Comparison of ENCODE assay signal across 1 cellular context in genomic region chr15:29822685-29823459, GRCh38.
A peak's percentile ranks its signal among the peaks of the same experiment; 100 is the strongest.
TF ChIP-seq lines count a peak whose summit lies in the region.

No MANE protein-coding gene starts in this region.

TF ChIP-seq in HepG2, 621 proteins besides CTCF, POLR2A, EP300 and RAD21 (continued from another document and continues in another):
- TF ChIP-seq ZNF280D (CRISPR knock-in tag; IDR thresholded peaks at IDR 0.05) (0 out of 2 replicates have a peak, but pooled peaks have one; percentile 19), ZNF264 (CRISPR knock-in tag; IDR thresholded peaks at IDR 0.05) (peak; percentile 57; the same call in 1 of the 2 replicates), ZNF747 (CRISPR knock-in tag; IDR thresholded peaks at IDR 0.05; ENCODE audit: borderline replicate concordance) (0 out of 2 replicates have a peak, but pooled peaks have one; percentile 26), ZIK1 (CRISPR knock-in tag; IDR thresholded peaks at IDR 0.05; ENCODE audit: borderline replicate concordance, low read depth) (no peak), BHLHE40 (IDR thresholded peaks at IDR 0.05; ENCODE audit: low read length) (peak; percentile 86), ZNF879 (CRISPR knock-in tag; IDR thresholded peaks at IDR 0.05) (peak; percentile 86; the same call in 1 of the 2 replicates), WIZ (CRISPR knock-in tag; IDR thresholded peaks at IDR 0.05) (0 out of 2 replicates have a peak, but pooled peaks have one; percentile 58), RERE (CRISPR knock-in tag; IDR thresholded peaks at IDR 0.05; ENCODE audit: low read depth) (no peak), MATR3 (CRISPR knock-in tag; IDR thresholded peaks at IDR 0.05) (no peak), NR2F6 (IDR thresholded peaks at IDR 0.05) (peak; percentile 31; the same call in 1 of the 2 replicates), NR2F6 (CRISPR knock-in tag; IDR thresholded peaks at IDR 0.05) (peak; percentile 41; the same call in 1 of the 2 replicates), NCOA2 (CRISPR knock-in tag; IDR thresholded peaks at IDR 0.05) (0 out of 2 replicates have a peak, but pooled peaks have one; percentile 10), SNAPC2 (CRISPR knock-in tag; IDR thresholded peaks at IDR 0.05) (0 out of 2 replicates have a peak, but pooled peaks have one; percentile 49), YEATS4 (CRISPR knock-in tag; IDR thresholded peaks at IDR 0.05; ENCODE audit: borderline replicate concordance) (0 out of 2 replicates have a peak, but pooled peaks have one; percentile 7), ZSCAN25 (CRISPR knock-in tag; IDR thresholded peaks at IDR 0.05) (no peak), PAXIP1 (CRISPR knock-in tag; conservative IDR thresholded peaks at IDR 0.05) (peak; percentile 53), ZSCAN22 (CRISPR knock-in tag; IDR thresholded peaks at IDR 0.05) (no peak), ZNF674 (CRISPR knock-in tag; IDR thresholded peaks at IDR 0.05; ENCODE audit: low read depth) (no peak), ARID5B (CRISPR knock-in tag; IDR thresholded peaks at IDR 0.05) (peak; percentile 60), NFKB2 (CRISPR knock-in tag; IDR thresholded peaks at IDR 0.05; ENCODE audit: borderline replicate concordance) (peak; percentile 66; the same call in 1 of the 2 replicates), USF2 (IDR thresholded peaks at IDR 0.05; ENCODE audit: low read depth, low read length) (no peak), USF2 (CRISPR knock-in tag; IDR thresholded peaks at IDR 0.05; ENCODE audit: borderline replicate concordance) (0 out of 2 replicates have a peak, but pooled peaks have one; percentile 14), FOXP4 (CRISPR knock-in tag; IDR thresholded peaks at IDR 0.05) (peak; percentile 79), NONO (IDR thresholded peaks at IDR 0.05) (no peak), NONO (CRISPR knock-in tag; conservative IDR thresholded peaks at IDR 0.05) (peak; percentile 8; the same call in 1 of the 2 replicates), NR2F2 (IDR thresholded peaks at IDR 0.05; ENCODE audit: borderline replicate concordance, low read depth) (peak; percentile 18; the same call in 1 of the 2 replicates), STAG1 (CRISPR knock-in tag; IDR thresholded peaks at IDR 0.05) (no peak), HDAC1 (CRISPR knock-in tag; IDR thresholded peaks at IDR 0.05) (peak; percentile 37; the same call in 1 of the 2 replicates), TFE3 (CRISPR knock-in tag; IDR thresholded peaks at IDR 0.05) (0 out of 2 replicates have a peak, but pooled peaks have one; percentile 8), ZBTB1 (CRISPR knock-in tag; IDR thresholded peaks at IDR 0.05; ENCODE audit: borderline replicate concordance) (no peak), ZNF550 (CRISPR knock-in tag; IDR thresholded peaks at IDR 0.05; ENCODE audit: borderline replicate concordance) (no peak), LCORL (IDR thresholded peaks at IDR 0.05) (no peak), LCORL (CRISPR knock-in tag; IDR thresholded peaks at IDR 0.05) (peak; percentile 61; the same call in 1 of the 2 replicates), ZNF768 (CRISPR knock-in tag; IDR thresholded peaks at IDR 0.05) (peak; percentile 25; the same call in 1 of the 2 replicates), CHD4 (IDR thresholded peaks at IDR 0.05; ENCODE audit: borderline replicate concordance, low read length) (no peak), PCBP1 (IDR thresholded peaks at IDR 0.05; ENCODE audit: borderline replicate concordance, low read depth, low read length) (no peak)
